In the genomic region with DNA sequence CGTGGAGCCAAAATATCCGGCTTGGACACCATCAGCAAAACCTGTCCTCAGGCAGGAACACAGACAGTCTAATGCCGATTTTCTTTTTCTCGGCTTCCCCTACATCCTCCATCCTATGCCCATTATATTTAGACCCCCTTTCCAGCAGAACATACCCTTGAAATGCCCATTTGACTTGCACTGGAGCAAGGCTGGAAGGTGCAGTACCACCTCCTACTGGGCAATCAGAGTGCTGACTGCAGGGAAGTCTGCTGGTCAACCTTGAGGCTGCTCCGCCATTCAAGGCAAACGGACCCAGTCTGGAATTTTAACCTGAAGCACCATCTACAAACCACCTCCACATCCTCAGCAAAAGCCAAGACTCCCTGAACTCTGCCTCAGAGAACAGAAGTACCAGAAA, we compare ENCODE assay signal across 16 cellular contexts.
"Had no signal": no experiment of that assay in that cellular context is flagged by ENCODE, and none has a peak within 500 bp of the region (broad histone marks: within the 10 kb centered on the region; RNA-seq: fewer than 3 reads in every experiment).

No MANE protein-coding gene starts in this region.

- FAIRE-seq: frontal cortex had no signal

- H3K4me3 ChIP-seq: esophagus squamous epithelium, right lobe of liver, spleen, transverse colon had no signal

- DNase-seq: activated CD4-positive, alpha-beta T cell treated with anti-CD3 and anti-CD28 coated beads, Interleukin-2, amount 10 ng/mL, durations not matched to agents 7 days and 5 days; activated CD4-positive, CD25-positive, alpha-beta regulatory T cell; activated naive CD4-positive, alpha-beta T cell treated with anti-CD3 and anti-CD28 coated beads, Interleukin-2, amount 10 ng/mL, durations not matched to agents 7 days and 5 days; activated T-cell treated with anti-CD3 and anti-CD28 coated beads for 4 hours; amniotic stem cell; esophagus squamous epithelium; natural killer cell; right lobe of liver; spleen; stimulated activated CD4-positive, alpha-beta T cell treated with anti-CD3 and anti-CD28 coated beads, Interleukin-1b, Interleukin-23, amount 100 ng/mL, for 48 hours; T-cell; transverse colon had no signal

- H3K4me1 ChIP-seq: esophagus squamous epithelium, right lobe of liver, spleen, transverse colon had no signal

- H3K27ac ChIP-seq: esophagus squamous epithelium, heart left ventricle, right lobe of liver, spleen, transverse colon had no signal

- H3K27me3 ChIP-seq: esophagus squamous epithelium, heart left ventricle, right lobe of liver, transverse colon had no signal

- H3K36me3 ChIP-seq: heart left ventricle, right lobe of liver, spleen, transverse colon had no signal

- ATAC-seq: activated T-helper 17 cell treated with anti-CD3 and anti-CD28 coated beads, Interleukin-2, amount 50 U/mL, for 72 hours; natural killer cell; right lobe of liver; stimulated activated memory B cell treated with anti-CD40 and anti-IgM and Interleukin-4, amounts not matched to agents 10 μg/mL and 1 μg/mL and 100 μg/mL, for 72 hours had no signal

- H3K9me3 ChIP-seq: esophagus squamous epithelium, heart left ventricle, right lobe of liver, spleen, transverse colon had no signal
